In genomic region chr2:10400002-10400401, GRCh38 we compare ENCODE assay signal across 15 cellular contexts. TPM values are rescaled to one million over a fixed set of nuclear protein-coding genes. Genes with fewer than 3 reads are reported as not detected.
DNase-seq lines count a peak whose midpoint lies in the region; ATAC-seq, FAIRE-seq and TF ChIP-seq lines count a peak whose summit lies in the region.
"Had no signal": no experiment of that assay in that cellular context is flagged by ENCODE, and none has a peak within 500 bp of the region (broad histone marks: within the 10 kb centered on the region; RNA-seq: fewer than 3 reads in every experiment).

No MANE protein-coding gene starts in this region.

- no peaks in the 10 kb centered on the region for H3K27me3 Mint-ChIP-seq in activated CD4-positive, alpha-beta T cell treated with anti-CD3 and anti-CD28 coated beads, Interleukin-2, amount 10 ng/mL, durations not matched to agents 7 days and 5 days
- H3K27me3 Mint-ChIP-seq in stimulated activated memory B cell treated with anti-CD40 and anti-IgM and Interleukin-4, amounts not matched to agents 10 μg/mL and 1 μg/mL and 100 μg/mL, for 72 hours: no peaks in the 10 kb centered on the region

- H3K27me3 ChIP-seq in PC-9 (ENCODE audit: insufficient read depth, low read depth) (no peaks in the 10 kb centered on the region), endothelial cell of umbilical vein (ENCODE audit: control insufficient read depth in 2 of 2, insufficient read depth in 2 of 2, low read length in 2 of 2) (no peaks in the 10 kb centered on the region)

- no peaks in the 10 kb centered on the region for H3K9me3 ChIP-seq in PC-9 (ENCODE audit: insufficient read depth, low read depth)
- H3K9me3 ChIP-seq in endothelial cell of umbilical vein (replicated peaks; ENCODE audit: control insufficient read depth, insufficient read depth, low read length): no peaks in the 10 kb centered on the region

- H4K20me1 ChIP-seq in PC-9 (ENCODE audit: insufficient read depth): peaks cover 17% of the 10 kb centered on the region
- H4K20me1 ChIP-seq in endothelial cell of umbilical vein (replicated peaks; ENCODE audit: control insufficient read depth, extremely low read depth, insufficient read depth, low read length): no peaks in the 10 kb centered on the region

- no peak for TF ChIP-seq POLR2A in endothelial cell of umbilical vein (IDR thresholded peaks at IDR 0.05; ENCODE audit: low read depth, low read length)

- H3K9me3 Mint-ChIP-seq in activated CD4-positive, alpha-beta T cell treated with anti-CD3 and anti-CD28 coated beads, Interleukin-2, amount 10 ng/mL, durations not matched to agents 7 days and 5 days: peaks cover 2% of the 10 kb centered on the region
- no peaks in the 10 kb centered on the region for H3K9me3 Mint-ChIP-seq in stimulated activated memory B cell treated with anti-CD40 and anti-IgM and Interleukin-4, amounts not matched to agents 10 μg/mL and 1 μg/mL and 100 μg/mL, for 72 hours

- H3K4me3 Mint-ChIP-seq in activated CD4-positive, alpha-beta T cell treated with anti-CD3 and anti-CD28 coated beads, Interleukin-2, amount 10 ng/mL, durations not matched to agents 7 days and 5 days: no peak overlapping the region
- H3K4me3 Mint-ChIP-seq in stimulated activated memory B cell treated with anti-CD40 and anti-IgM and Interleukin-4, amounts not matched to agents 10 μg/mL and 1 μg/mL and 100 μg/mL, for 72 hours: no peak overlapping the region
- H3K4me3 Mint-ChIP-seq: H9 had no signal

- CTCF ChIA-PET in activated CD4-positive, alpha-beta T cell treated with anti-CD3 and anti-CD28 coated beads, Interleukin-2, amount 10 ng/mL, durations not matched to agents 7 days and 5 days (lab: Charles Lee): interaction anchor here (1.7 kb wide), 1 partner anchor 9 kb away, joined by 7 read pairs; no protein-coding TSS in a partner anchor
- CTCF ChIA-PET in PC-9 (lab: Charles Lee) (no interaction called here), endothelial cell of umbilical vein (lab: Charles Lee) (no interaction called here)

- TF ChIP-seq CTCF in PC-9 (conservative IDR thresholded peaks at IDR 0.05): no peak
- TF ChIP-seq CTCF in endothelial cell of umbilical vein (IDR thresholded peaks at IDR 0.05; ENCODE audit: extremely low read depth in 1 of 2, insufficient read depth in 1 of 2, low read depth in 1 of 2, low read length in 2 of 2): no peak

- peak overlapping the region; percentile 54 for H3K27ac Mint-ChIP-seq in activated CD4-positive, alpha-beta T cell treated with anti-CD3 and anti-CD28 coated beads, Interleukin-2, amount 10 ng/mL, durations not matched to agents 7 days and 5 days
- peak overlapping the region; percentile 79 for H3K27ac Mint-ChIP-seq in stimulated activated memory B cell treated with anti-CD40 and anti-IgM and Interleukin-4, amounts not matched to agents 10 μg/mL and 1 μg/mL and 100 μg/mL, for 72 hours

- H3K4me3 ChIP-seq in PC-9 (no peak overlapping the region), endothelial cell of umbilical vein (replicated peaks in 1 of 3; ENCODE audit: insufficient read depth in 1 of 3, low read depth in 1 of 3, low read length in 3 of 3) (no peak overlapping the region)
- H3K4me3 ChIP-seq: smooth muscle cell had no signal

- H3K4me2 ChIP-seq in PC-9: no peak overlapping the region
- no peak overlapping the region for H3K4me2 ChIP-seq in endothelial cell of umbilical vein (ENCODE audit: insufficient read depth, low read length)
- H3K4me2 ChIP-seq: smooth muscle cell had no signal

- FAIRE-seq in endothelial cell of umbilical vein (lab: Jason Lieb, UNC): no peak

- POLR2A ChIA-PET in activated CD4-positive, alpha-beta T cell treated with anti-CD3 and anti-CD28 coated beads, Interleukin-2, amount 10 ng/mL, durations not matched to agents 7 days and 5 days (lab: Charles Lee): interaction anchor here (0.6 kb wide), 1 partner anchor 98 kb away, joined by 3 read pairs; no protein-coding TSS in a partner anchor
- POLR2A ChIA-PET in PC-9 (lab: Charles Lee; ENCODE audit: unreplicated experiment) (no interaction called here), endothelial cell of umbilical vein (lab: Charles Lee) (no interaction called here)

- H3K9me1 ChIP-seq in endothelial cell of umbilical vein (replicated peaks; ENCODE audit: control insufficient read depth, extremely low read depth, insufficient read depth, low read length): no peaks in the 10 kb centered on the region

- H3F3A ChIP-seq in PC-9 (ENCODE audit: insufficient read depth, low read depth): peaks cover 42% of the 10 kb centered on the region

- H3K36me3 ChIP-seq in PC-9 (ENCODE audit: low read depth) (peaks cover 7% of the 10 kb centered on the region), endothelial cell of umbilical vein (ENCODE audit: control insufficient read depth in 2 of 2, extremely low read depth in 1 of 2, insufficient read depth in 2 of 2, low read length in 2 of 2) (peaks cover 0 to 3% of the 10 kb centered on the region in 2 experiments)

- dilution Hi-C loops in endothelial cell of umbilical vein (cut with MboI; ENCODE audit: extremely low pct_ligation_motif_present, low sequenced_read_pairs): no loop called here

- peaks cover 33% of the 10 kb centered on the region for H3K4me1 Mint-ChIP-seq in activated CD4-positive, alpha-beta T cell treated with anti-CD3 and anti-CD28 coated beads, Interleukin-2, amount 10 ng/mL, durations not matched to agents 7 days and 5 days
- H3K4me1 Mint-ChIP-seq in stimulated activated memory B cell treated with anti-CD40 and anti-IgM and Interleukin-4, amounts not matched to agents 10 μg/mL and 1 μg/mL and 100 μg/mL, for 72 hours: peaks cover 56% of the 10 kb centered on the region

- peak overlapping the region; percentile 36; the same call in 1 of the 2 replicates for H3K27ac ChIP-seq in PC-9
- H3K27ac ChIP-seq in endothelial cell of umbilical vein (ENCODE audit: insufficient read depth, low read depth, low read length): peak overlapping the region; percentile 72
- H3K27ac ChIP-seq: VCaP had no signal

- no peak overlapping the region for H3K9ac ChIP-seq in endothelial cell of umbilical vein (replicated peaks; ENCODE audit: extremely low read depth, insufficient read depth, low read length)

- H3K36me3 Mint-ChIP-seq in activated CD4-positive, alpha-beta T cell treated with anti-CD3 and anti-CD28 coated beads, Interleukin-2, amount 10 ng/mL, durations not matched to agents 7 days and 5 days (ENCODE audit: low read depth): peaks cover 29% of the 10 kb centered on the region
- H3K36me3 Mint-ChIP-seq in stimulated activated memory B cell treated with anti-CD40 and anti-IgM and Interleukin-4, amounts not matched to agents 10 μg/mL and 1 μg/mL and 100 μg/mL, for 72 hours: peaks cover 32% of the 10 kb centered on the region

- ATAC-seq in stimulated activated memory B cell treated with anti-CD40 and anti-IgM and Interleukin-4, amounts not matched to agents 10 μg/mL and 1 μg/mL and 100 μg/mL, for 72 hours: no peak
- ATAC-seq in GM18907 (IDR thresholded peaks at IDR 0.05; ENCODE audit: unreplicated experiment): no peak

- no TSS peak for BruUV-seq in PC-9 (replicated peaks; lab: Mats Ljungman, UMichigan)
- no TSS peak for BruUV-seq in endothelial cell of umbilical vein (replicated peaks; lab: Mats Ljungman, UMichigan)

- H3K9me2 ChIP-seq in PC-9 (ENCODE audit: insufficient read depth): no peaks in the 10 kb centered on the region

- peaks cover 73% of the 10 kb centered on the region for H3K79me2 ChIP-seq in PC-9 (ENCODE audit: low read depth)
- H3K79me2 ChIP-seq in endothelial cell of umbilical vein (ENCODE audit: control insufficient read depth, insufficient read depth, low read length): peaks cover 1% of the 10 kb centered on the region

- no peak overlapping the region for H2AFZ ChIP-seq in PC-9
- no peak overlapping the region for H2AFZ ChIP-seq in endothelial cell of umbilical vein (ENCODE audit: low read depth, low read length)

- intact Hi-C loops in PC-9 (cut with micrococcal nuclease; ENCODE audit: unreplicated experiment): loop anchor here (1.0 kb wide), 1 partner anchor 64 kb away; no protein-coding TSS in a partner anchor
- intact Hi-C loops in endothelial cell of umbilical vein (cut with micrococcal nuclease): no loop called here

- H3K4me1 ChIP-seq in PC-9 (replicated peaks; ENCODE audit: insufficient read depth) (peaks cover 43% of the 10 kb centered on the region), endothelial cell of umbilical vein (ENCODE audit: control insufficient read depth, extremely low read depth, insufficient read depth, low read length) (peaks cover 47% of the 10 kb centered on the region)

- DNase-seq in activated CD4-positive, alpha-beta T cell treated with anti-CD3 and anti-CD28 coated beads, Interleukin-2, amount 10 ng/mL, durations not matched to agents 7 days and 5 days: no peak
- no peak for DNase-seq in activated CD4-positive, alpha-beta T cell treated with anti-CD3 and anti-CD28 coated beads, Interleukin-2, amount 50 U/mL, for 1 hour
- no peak for DNase-seq in PC-9
- no peak for DNase-seq in endothelial cell of umbilical vein (ENCODE audit: low read depth, low spot score)
- DNase-seq in DMS 273 treated with DMSO at 0.1 percent for 48 hours (lab: John Stamatoyannopoulos, UW): no peak
- no peak for DNase-seq in GOT3 (lab: John Stamatoyannopoulos, UW)
- DNase-seq: cerebellar nuclear complex, H9, NCI-H146, NCI-H526, SHP77 had no signal

TF ChIP-seq in endothelial cell of umbilical vein, 7 proteins besides CTCF, POLR2A, EP300 and RAD21 (continues in another document):
- TF ChIP-seq MAX (IDR thresholded peaks at IDR 0.05; ENCODE audit: insufficient read depth, insufficient read length) (no peak), EZH2 (IDR thresholded peaks at IDR 0.05; ENCODE audit: borderline replicate concordance, low read depth, low read length, severe bottlenecking) (no peak), POLR2AphosphoS5 (IDR thresholded peaks at IDR 0.05; ENCODE audit: insufficient read depth, low read depth, low read length) (no peak), FOS (IDR thresholded peaks at IDR 0.05; ENCODE audit: borderline replicate concordance, insufficient read depth, low read length) (no peak), JUN (IDR thresholded peaks at IDR 0.05; ENCODE audit: borderline replicate concordance, insufficient read depth, insufficient read length, low read depth) (no peak)

RNA-seq across cellular contexts. Expression of gene ODC1, which starts 48.1 kb away (rescaled TPM):
- total RNA-seq in activated CD4-positive, alpha-beta T cell treated with anti-CD3 and anti-CD28 coated beads, Interleukin-2, amount 10 ng/mL, durations not matched to agents 7 days and 5 days: 10 to 100 TPM; 47.1 to 50.3 TPM
- total RNA-seq in PC-9 (2021): 39.9 and 40.5 TPM in 2 replicates
- 104 and 109 TPM in 2 replicates for total RNA-seq in endothelial cell of umbilical vein
- 94.8 and 132 TPM in 2 replicates for polyA plus RNA-seq in endothelial cell of umbilical vein
- polyA plus RNA-seq in endothelial cell of umbilical vein (2011; cell fraction: cytosol; rRNA removed): 142 and 171 TPM in 2 replicates
- 101 and 125 TPM in 2 replicates for polyA plus RNA-seq in endothelial cell of umbilical vein (2011; cell fraction: nucleus; rRNA removed)
- polyA plus RNA-seq in endothelial cell of umbilical vein (2012): 129 and 240 TPM in 2 replicates
- 116 and 149 TPM in 2 replicates for polyA minus RNA-seq in endothelial cell of umbilical vein
- 118 TPM for polyA minus RNA-seq in endothelial cell of umbilical vein (2011; cell fraction: cytosol; rRNA and poly(A)+ RNA removed)
- 29.3 and 45.7 TPM in 2 replicates for polyA minus RNA-seq in endothelial cell of umbilical vein (2011; cell fraction: nucleus; rRNA and poly(A)+ RNA removed)
